ENCODE assay signal across 8 cellular contexts in genomic region chr22:21646608-21647590, GRCh38. TPM values are rescaled to one million over a fixed set of nuclear protein-coding genes. Genes with fewer than 3 reads are reported as not detected.
A peak's percentile ranks its signal among the peaks of the same experiment; 100 is the strongest.
DNase-seq lines count a peak whose midpoint lies in the region; ATAC-seq and TF ChIP-seq lines count a peak whose summit lies in the region.

No MANE protein-coding gene starts in this region.

- H3K27me3 ChIP-seq in lung (ENCODE audit: control insufficient read depth, insufficient read depth) = no peaks in the 10 kb centered on the region

- H3K36me3 Mint-ChIP-seq in activated CD4-positive, alpha-beta T cell treated with anti-CD3 and anti-CD28 coated beads, Interleukin-2, amount 10 ng/mL, durations not matched to agents 7 days and 5 days (ENCODE audit: low read depth) = peaks cover 31% of the 10 kb centered on the region

- CTCF ChIA-PET in activated CD4-positive, alpha-beta T cell treated with anti-CD3 and anti-CD28 coated beads, Interleukin-2, amount 10 ng/mL, durations not matched to agents 7 days and 5 days (lab: Charles Lee) = interaction anchor here (0.6 to 13.4 kb wide), 12 partner anchors 9 to 590 kb away, joined by 3 to 213 read pairs (median 3); partner anchors contain the start of genes CCDC116 and YDJC

- no peak overlapping the region for H3K27ac ChIP-seq in lung (ENCODE audit: low read depth in 1 of 2, low read length in 1 of 2)

- no peak overlapping the region for H3K4me3 ChIP-seq in lung

- H3K27ac Mint-ChIP-seq in activated CD4-positive, alpha-beta T cell treated with anti-CD3 and anti-CD28 coated beads, Interleukin-2, amount 10 ng/mL, durations not matched to agents 7 days and 5 days = no peak overlapping the region

- H3K27me3 Mint-ChIP-seq in activated CD4-positive, alpha-beta T cell treated with anti-CD3 and anti-CD28 coated beads, Interleukin-2, amount 10 ng/mL, durations not matched to agents 7 days and 5 days = no peaks in the 10 kb centered on the region

- ATAC-seq in lung (ENCODE audit: insufficient read depth, low FRiP score) = no peak
- ATAC-seq in GM18517 (IDR thresholded peaks at IDR 0.05; ENCODE audit: unreplicated experiment) = no peak

- H3K9me3 Mint-ChIP-seq in activated CD4-positive, alpha-beta T cell treated with anti-CD3 and anti-CD28 coated beads, Interleukin-2, amount 10 ng/mL, durations not matched to agents 7 days and 5 days = no peaks in the 10 kb centered on the region

- H3K4me1 ChIP-seq in lung (ENCODE audit: control insufficient read depth in 2 of 2, insufficient read depth in 2 of 2, low read length in 2 of 2) = peaks cover 5 to 8% of the 10 kb centered on the region in 2 donors

- H3K4me3 Mint-ChIP-seq in activated CD4-positive, alpha-beta T cell treated with anti-CD3 and anti-CD28 coated beads, Interleukin-2, amount 10 ng/mL, durations not matched to agents 7 days and 5 days = no peak overlapping the region

- peaks cover 0 to 12% of the 10 kb centered on the region in 2 donors for H3K36me3 ChIP-seq in lung (ENCODE audit: control insufficient read depth in 2 of 2, insufficient read depth in 2 of 2, low read length in 2 of 2)

- TF ChIP-seq CTCF in lung (IDR thresholded peaks at IDR 0.05; ENCODE audit: control extremely low read depth, extremely low read depth) = peak; percentile 95

- no peaks in the 10 kb centered on the region for H3K9me3 ChIP-seq in lung (ENCODE audit: control insufficient read depth in 2 of 2, insufficient read depth in 1 of 2, low read length in 1 of 2)

- 49 to 50% methylated on average over 14 of the region's 14 CpGs for WGBS in lung, 2 donors

- POLR2A ChIA-PET in activated CD4-positive, alpha-beta T cell treated with anti-CD3 and anti-CD28 coated beads, Interleukin-2, amount 10 ng/mL, durations not matched to agents 7 days and 5 days (lab: Charles Lee) = no interaction called here

- peaks cover 39% of the 10 kb centered on the region for H3K4me1 Mint-ChIP-seq in activated CD4-positive, alpha-beta T cell treated with anti-CD3 and anti-CD28 coated beads, Interleukin-2, amount 10 ng/mL, durations not matched to agents 7 days and 5 days

- DNase-seq in Ammon's horn (ENCODE audit: low spot score) (peak; percentile 88), HCEC 1CT (peak; percentile 71), NCI-H69 (lab: John Stamatoyannopoulos, UW) (peak; percentile 85), dermis blood vessel endothelial cell (peak; percentile 89), lung (ENCODE audit: low spot score) (peak; percentile 73)
- peak; percentile 86 for DNase-seq in activated CD4-positive, alpha-beta T cell treated with anti-CD3 and anti-CD28 coated beads, Interleukin-2, amount 10 ng/mL, durations not matched to agents 7 days and 5 days
- DNase-seq in stimulated activated CD8-positive, alpha-beta memory T cell treated with anti-CD3 and anti-CD28 coated beads, Interleukin-2, amount 100 ng/mL, for 1 hour (ENCODE audit: low read depth in 2 of 2) = peak; percentile 47 to 57

RNA-seq across cellular contexts. Expression of gene SDF2L1, which starts 4.8 kb away (rescaled TPM):
- 10 to 100 TPM; 39.7 to 59.4 TPM for total RNA-seq in activated CD4-positive, alpha-beta T cell treated with anti-CD3 and anti-CD28 coated beads, Interleukin-2, amount 10 ng/mL, durations not matched to agents 7 days and 5 days
- total RNA-seq in dermis blood vessel endothelial cell = 31.1 and 35.3 TPM in 2 replicates
- 100 to 1,000 TPM in 1 of 2 donors, 1 to 10 TPM in 1; 7.3 to 116 TPM for total RNA-seq in lung
- polyA plus RNA-seq in lung = 100 to 1,000 TPM in 1 of 2 donors, 10 to 100 TPM in 1; 40.0 to 200 TPM

RNA-seq across cellular contexts. Expression of gene CCDC116, which starts 14.3 kb away (rescaled TPM):
- under 1 TPM; 0.42 to 0.97 TPM for total RNA-seq in activated CD4-positive, alpha-beta T cell treated with anti-CD3 and anti-CD28 coated beads, Interleukin-2, amount 10 ng/mL, durations not matched to agents 7 days and 5 days
- 0.17 and 0.28 TPM in 2 replicates for total RNA-seq in dermis blood vessel endothelial cell
- total RNA-seq in lung = under 1 TPM; 0.71 to 0.74 TPM
- under 1 TPM; 0.37 to 0.73 TPM for polyA plus RNA-seq in lung

RNA-seq across cellular contexts. Expression of gene YDJC, which starts 17.1 kb away (rescaled TPM):
- 10 to 100 TPM; 30.3 to 39.9 TPM for total RNA-seq in activated CD4-positive, alpha-beta T cell treated with anti-CD3 and anti-CD28 coated beads, Interleukin-2, amount 10 ng/mL, durations not matched to agents 7 days and 5 days
- total RNA-seq in dermis blood vessel endothelial cell = 21.3 and 25.0 TPM in 2 replicates
- 10 to 100 TPM; 11.0 to 26.2 TPM for total RNA-seq in lung
- 10 to 100 TPM; 36.5 to 41.1 TPM for polyA plus RNA-seq in lung

RNA-seq across cellular contexts. Expression of gene PPIL2, which starts 18.9 kb away (rescaled TPM):
- total RNA-seq in activated CD4-positive, alpha-beta T cell treated with anti-CD3 and anti-CD28 coated beads, Interleukin-2, amount 10 ng/mL, durations not matched to agents 7 days and 5 days = 10 to 100 TPM; 75.9 to 82.7 TPM
- total RNA-seq in dermis blood vessel endothelial cell (16.7 and 28.9 TPM in 2 replicates), lung (10 to 100 TPM; 34.4 to 44.0 TPM)
- polyA plus RNA-seq in lung = 10 to 100 TPM; 23.0 to 29.8 TPM
